In genomic region chr22:43887391-43887790, GRCh38 we compare ENCODE assay signal across 34 cellular contexts. TPM values are rescaled to one million over a fixed set of nuclear protein-coding genes. Genes with fewer than 3 reads are reported as not detected.
"Had no signal": no experiment of that assay in that cellular context is flagged by ENCODE, and none has a peak within 500 bp of the region (broad histone marks: within the 10 kb centered on the region; RNA-seq: fewer than 3 reads in every experiment).

No MANE protein-coding gene starts in this region.

- H3K9me3 ChIP-seq: adrenal gland, Peyer's patch had no signal

- H3K4me3 Mint-ChIP-seq: activated CD4-positive, alpha-beta T cell treated with anti-CD3 and anti-CD28 coated beads, Interleukin-2, amount 10 ng/mL, durations not matched to agents 7 days and 5 days; activated CD8-positive, alpha-beta T cell treated with anti-CD3 and anti-CD28 coated beads, Interleukin-2, amount 10 ng/mL, durations not matched to agents 7 days and 5 days; activated naive CD4-positive, alpha-beta T cell treated with anti-CD3 and anti-CD28 coated beads for 36 hours; activated T-cell treated with anti-CD3 and anti-CD28 coated beads, Interleukin-2, amount 50 U/mL, for 4 hours; activated T-helper 1 cell treated with anti-CD3 and anti-CD28 coated beads, Interleukin-12 subunit alpha, Interleukin-12 subunit beta, Interleukin-2, Interleukin-4 antibody, amounts not matched to agents 30 ng/mL and 10 ng/mL and 1 ng/mL, durations not matched to agents 14 hours and 24 hours and 36 hours; brain; central memory CD8-positive, alpha-beta T cell had no signal

- DNase-seq: activated CD4-positive, alpha-beta T cell treated with anti-CD3 and anti-CD28 coated beads, Interleukin-2, amount 10 ng/mL, durations not matched to agents 7 days and 5 days; activated CD4-positive, alpha-beta T cell treated with anti-CD3 and anti-CD28 coated beads, Interleukin-2, amount 50 U/mL, for 48 hours; activated CD8-positive, alpha-beta T cell treated with anti-CD3 and anti-CD28 coated beads, Interleukin-2, amount 10 ng/mL, durations not matched to agents 7 days and 5 days; activated gamma-delta T cell; activated naive CD4-positive, alpha-beta T cell treated with anti-CD3 and anti-CD28 coated beads for 36 hours; activated T-cell treated with anti-CD3 and anti-CD28 coated beads for 4 hours; activated T-cell treated with anti-CD3 and anti-CD28 coated beads, Interleukin-2, amount 50 U/mL, for 4 hours; Karpas-422; KBM-7; NCI-H1048; NCI-H1105 treated with DMSO at 0.1 percent for 48 hours; NCI-H1436 treated with DMSO at 0.1 percent for 48 hours; NCI-H1694 treated with DMSO at 0.1 percent for 48 hours; NCI-H2029; NCI-H345; NCI-H524 treated with DMSO at 0.1 percent for 48 hours; PC-3; Peyer's patch; RPMI8226; SIG-M5; SW 1271; T-helper 1 cell; T-helper 2 cell; T-helper 9 cell; WERI-Rb-1 had no signal

- H3K36me3 Mint-ChIP-seq: activated naive CD4-positive, alpha-beta T cell treated with anti-CD3 and anti-CD28 coated beads, Interleukin-2, amount 50 U/mL, for 72 hours; brain; IgD-negative memory B cell had no signal

- H3K9me3 Mint-ChIP-seq: activated CD4-positive, alpha-beta T cell treated with anti-CD3 and anti-CD28 coated beads, Interleukin-2, amount 10 ng/mL, durations not matched to agents 7 days and 5 days; activated naive CD4-positive, alpha-beta T cell treated with anti-CD3 and anti-CD28 coated beads for 36 hours; activated naive CD4-positive, alpha-beta T cell treated with anti-CD3 and anti-CD28 coated beads, Interleukin-2, amount 50 U/mL, for 72 hours; activated T-cell treated with anti-CD3 and anti-CD28 coated beads, Interleukin-2, amount 50 U/mL, for 4 hours; activated T-helper 1 cell treated with anti-CD3 and anti-CD28 coated beads, Interleukin-12 subunit alpha, Interleukin-12 subunit beta, Interleukin-2, Interleukin-4 antibody, amounts not matched to agents 30 ng/mL and 10 ng/mL and 1 ng/mL, durations not matched to agents 14 hours and 24 hours and 36 hours; central memory CD8-positive, alpha-beta T cell; IgD-negative memory B cell had no signal

- H3K27ac ChIP-seq: adrenal gland, Peyer's patch, WERI-Rb-1 had no signal

- ATAC-seq: activated CD8-positive, alpha-beta T cell treated with anti-CD3 and anti-CD28 coated beads, Interleukin-2, amount 10 ng/mL, durations not matched to agents 7 days and 5 days; activated naive CD4-positive, alpha-beta T cell treated with anti-CD3 and anti-CD28 coated beads, Interleukin-2, amount 50 U/mL, for 72 hours; activated T-cell treated with anti-CD3 and anti-CD28 coated beads, Interleukin-2, amount 50 U/mL, for 4 hours; PC-3 had no signal

- H3K4me1 ChIP-seq: adrenal gland, Peyer's patch had no signal

- H3K4me1 Mint-ChIP-seq: brain had no signal

- H3K27ac Mint-ChIP-seq: activated CD4-positive, alpha-beta T cell treated with anti-CD3 and anti-CD28 coated beads, Interleukin-2, amount 10 ng/mL, durations not matched to agents 7 days and 5 days; activated CD8-positive, alpha-beta T cell treated with anti-CD3 and anti-CD28 coated beads, Interleukin-2, amount 10 ng/mL, durations not matched to agents 7 days and 5 days; activated naive CD4-positive, alpha-beta T cell treated with anti-CD3 and anti-CD28 coated beads for 36 hours; activated T-helper 1 cell treated with anti-CD3 and anti-CD28 coated beads, Interleukin-12 subunit alpha, Interleukin-12 subunit beta, Interleukin-2, Interleukin-4 antibody, amounts not matched to agents 30 ng/mL and 10 ng/mL and 1 ng/mL, durations not matched to agents 14 hours and 24 hours and 36 hours; brain had no signal

- H3K36me3 ChIP-seq: adrenal gland, Peyer's patch, WERI-Rb-1 had no signal

- H3K4me3 ChIP-seq: adrenal gland, Peyer's patch had no signal

RNA-seq across cellular contexts. Expression of gene PNPLA5, which starts 4.4 kb away (rescaled TPM):
- total RNA-seq: activated CD4-positive, alpha-beta T cell treated with anti-CD3 and anti-CD28 coated beads, Interleukin-2, amount 10 ng/mL, durations not matched to agents 7 days and 5 days; activated CD8-positive, alpha-beta T cell treated with anti-CD3 and anti-CD28 coated beads, Interleukin-2, amount 10 ng/mL, durations not matched to agents 7 days and 5 days; activated naive CD4-positive, alpha-beta T cell treated with anti-CD3 and anti-CD28 coated beads for 36 hours; activated naive CD4-positive, alpha-beta T cell treated with anti-CD3 and anti-CD28 coated beads, Interleukin-2, amount 50 U/mL, for 72 hours; activated T-cell treated with anti-CD3 and anti-CD28 coated beads, Interleukin-2, amount 50 U/mL, for 4 hours; activated T-helper 1 cell treated with anti-CD3 and anti-CD28 coated beads, Interleukin-12 subunit alpha, Interleukin-12 subunit beta, Interleukin-2, Interleukin-4 antibody, amounts not matched to agents 30 ng/mL and 10 ng/mL and 1 ng/mL, durations not matched to agents 14 hours and 24 hours and 36 hours; adrenal gland; MCF 10A; NCI-H460; PC-3; Peyer's patch; SK-MEL-5 had no signal
- polyA plus RNA-seq: adrenal gland, IgD-negative memory B cell had no signal

RNA-seq across cellular contexts. Expression of gene SULT4A1, which starts 25.1 kb away (rescaled TPM):
- total RNA-seq: activated CD4-positive, alpha-beta T cell treated with anti-CD3 and anti-CD28 coated beads, Interleukin-2, amount 10 ng/mL, durations not matched to agents 7 days and 5 days; activated CD8-positive, alpha-beta T cell treated with anti-CD3 and anti-CD28 coated beads, Interleukin-2, amount 10 ng/mL, durations not matched to agents 7 days and 5 days; activated naive CD4-positive, alpha-beta T cell treated with anti-CD3 and anti-CD28 coated beads for 36 hours; activated T-cell treated with anti-CD3 and anti-CD28 coated beads, Interleukin-2, amount 50 U/mL, for 4 hours; activated T-helper 1 cell treated with anti-CD3 and anti-CD28 coated beads, Interleukin-12 subunit alpha, Interleukin-12 subunit beta, Interleukin-2, Interleukin-4 antibody, amounts not matched to agents 30 ng/mL and 10 ng/mL and 1 ng/mL, durations not matched to agents 14 hours and 24 hours and 36 hours; MCF 10A; NCI-H460; PC-3 had no signal
- polyA plus RNA-seq: IgD-negative memory B cell had no signal

RNA-seq across cellular contexts. Expression of gene PNPLA3, which starts 36.2 kb away (rescaled TPM):
- total RNA-seq: activated CD4-positive, alpha-beta T cell treated with anti-CD3 and anti-CD28 coated beads, Interleukin-2, amount 10 ng/mL, durations not matched to agents 7 days and 5 days had no signal
- polyA plus RNA-seq: IgD-negative memory B cell had no signal
